ENCODE assay signal across 7 cellular contexts in genomic region chr19:37317403-37318209, GRCh38. TPM values are rescaled to one million over a fixed set of nuclear protein-coding genes. Genes with fewer than 3 reads are reported as not detected.
A peak's percentile ranks its signal among the peaks of the same experiment; 100 is the strongest.
DNase-seq lines count a peak whose midpoint lies in the region; ATAC-seq and TF ChIP-seq lines count a peak whose summit lies in the region.

No MANE protein-coding gene starts in this region.

- ATAC-seq in GM18499 (IDR thresholded peaks at IDR 0.05; ENCODE audit: insufficient read depth, unreplicated experiment) (peak; percentile 92), HG02943 (IDR thresholded peaks at IDR 0.05; ENCODE audit: low read depth, unreplicated experiment) (peak; percentile 97)

- no peaks in the 10 kb centered on the region for H3K36me3 ChIP-seq in hepatocyte (replicated peaks; ENCODE audit: insufficient read depth, low read depth)

- H3K27me3 ChIP-seq in hepatocyte, result no peaks in the 10 kb centered on the region

- H3K27ac ChIP-seq in hepatocyte, result peak overlapping the region; percentile 83

- peak overlapping the region; percentile 66 for H3K4me3 ChIP-seq in hepatocyte

- TF ChIP-seq CTCF in hepatocyte (IDR thresholded peaks at IDR 0.05; ENCODE audit: poor library complexity), result peak; percentile 36

- H4K20me1 ChIP-seq in hepatocyte (ENCODE audit: insufficient read depth, poor library complexity, severe bottlenecking), result no peaks in the 10 kb centered on the region

- H3K4me1 ChIP-seq in hepatocyte (ENCODE audit: insufficient read depth), result peaks cover 7% of the 10 kb centered on the region

- peak overlapping the region; percentile 83 for H3K4me2 ChIP-seq in hepatocyte

- H2AFZ ChIP-seq in hepatocyte, result peak overlapping the region; percentile 62

- peak; percentile 98 for DNase-seq in NCI-H187 treated with DMSO at 0.1 percent for 48 hours (lab: John Stamatoyannopoulos, UW)
- peak; percentile 89 for DNase-seq in T-helper 22 cell (ENCODE audit: low read depth)
- peak; percentile 99 for DNase-seq in astrocyte of the hippocampus (ENCODE audit: low read depth, low spot score)
- peak; percentile 97 for DNase-seq in hepatocyte (ENCODE audit: low spot score)
- peak; percentile 99 for DNase-seq in renal cortical epithelial cell (ENCODE audit: low read depth)

- peaks cover 45% of the 10 kb centered on the region for H3K79me2 ChIP-seq in hepatocyte

- no peaks in the 10 kb centered on the region for H3K9me2 ChIP-seq in hepatocyte (replicated peaks; ENCODE audit: insufficient read depth)

- WGBS in hepatocyte (ENCODE audit: low lambda C conversion rate, missing lambda C conversion rate), result under 1% methylated on average over 49 of the region's 57 CpGs

- no peaks in the 10 kb centered on the region for H3K9me3 ChIP-seq in hepatocyte (ENCODE audit: low read depth)

RNA-seq across cellular contexts. Expression of gene ZNF527, which starts 53.3 kb away (rescaled TPM):
- total RNA-seq in hepatocyte (7.3 TPM in 2 replicates), renal cortical epithelial cell (2.8 and 8.1 TPM in 2 replicates)
- 1.7 and 1.9 TPM in 2 replicates for polyA plus RNA-seq in hepatocyte

Comparison
In these comparisons a context has a peak if more than half of its experiments do, and no peak if none do; other contexts are left out.
1. Peak in every context shown above with its lines: DNase-seq, ATAC-seq, H3K4me3 ChIP-seq and H3K27ac ChIP-seq.